In genomic region chr13:76027131-76027530, GRCh38 we compare ENCODE assay signal across 1 cellular context.
TF ChIP-seq lines count a peak whose summit lies in the region.

No MANE protein-coding gene starts in this region.

TF ChIP-seq in K562, 482 proteins besides CTCF, POLR2A, EP300 and RAD21 (continued from another document):
- no peak for TF ChIP-seq ZNF280B (CRISPR knock-in tag; IDR thresholded peaks at IDR 0.05)
- TF ChIP-seq RFX5 (IDR thresholded peaks at IDR 0.05; ENCODE audit: low read depth, low read length) = no peak
TF ChIP-seq in K562: peak in this region for 0.
